ENCODE assay signal across 1 cellular context in genomic region chr1:152917794-152918193, GRCh38.
TF ChIP-seq lines count a peak whose summit lies in the region.

No MANE protein-coding gene starts in this region.

TF ChIP-seq in K562, 482 proteins besides CTCF, POLR2A, EP300 and RAD21:
- TF ChIP-seq CBX1 (IDR thresholded peaks at IDR 0.05; ENCODE audit: low read depth) (no peak), DEAF1 (CRISPR knock-in tag; IDR thresholded peaks at IDR 0.05) (peak; percentile 43; the same call in 1 of the 2 replicates), SMC3 (conservative IDR thresholded peaks at IDR 0.05; ENCODE audit: insufficient read depth, low read depth, low read length) (peak; percentile 64), REST (CRISPR knock-in tag; IDR thresholded peaks at IDR 0.05; ENCODE audit: low read depth) (no peak), MTF1 (CRISPR knock-in tag; IDR thresholded peaks at IDR 0.05; ENCODE audit: borderline replicate concordance) (no peak), ARNT (IDR thresholded peaks at IDR 0.05) (no peak), ZNF668 (CRISPR knock-in tag; IDR thresholded peaks at IDR 0.05) (no peak)
- TF ChIP-seq, protein P1, sequence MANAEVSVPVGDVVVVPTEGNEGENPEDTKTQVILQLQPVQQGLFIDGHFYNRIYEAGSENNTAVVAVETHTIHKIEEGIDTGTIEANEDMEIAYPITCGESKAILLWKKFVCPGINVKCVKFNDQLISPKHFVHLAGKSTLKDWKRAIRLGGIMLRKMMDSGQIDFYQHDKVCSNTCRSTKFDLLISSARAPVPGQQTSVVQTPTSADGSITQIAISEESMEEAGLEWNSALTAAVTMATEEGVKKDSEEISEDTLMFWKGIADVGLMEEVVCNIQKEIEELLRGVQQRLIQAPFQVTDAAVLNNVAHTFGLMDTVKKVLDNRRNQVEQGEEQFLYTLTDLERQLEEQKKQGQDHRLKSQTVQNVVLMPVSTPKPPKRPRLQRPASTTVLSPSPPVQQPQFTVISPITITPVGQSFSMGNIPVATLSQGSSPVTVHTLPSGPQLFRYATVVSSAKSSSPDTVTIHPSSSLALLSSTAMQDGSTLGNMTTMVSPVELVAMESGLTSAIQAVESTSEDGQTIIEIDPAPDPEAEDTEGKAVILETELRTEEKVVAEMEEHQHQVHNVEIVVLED (CRISPR knock-in tag; IDR thresholded peaks at IDR 0.05) = no peak
